ENCODE assay signal across 8 cellular contexts in the genomic region with DNA sequence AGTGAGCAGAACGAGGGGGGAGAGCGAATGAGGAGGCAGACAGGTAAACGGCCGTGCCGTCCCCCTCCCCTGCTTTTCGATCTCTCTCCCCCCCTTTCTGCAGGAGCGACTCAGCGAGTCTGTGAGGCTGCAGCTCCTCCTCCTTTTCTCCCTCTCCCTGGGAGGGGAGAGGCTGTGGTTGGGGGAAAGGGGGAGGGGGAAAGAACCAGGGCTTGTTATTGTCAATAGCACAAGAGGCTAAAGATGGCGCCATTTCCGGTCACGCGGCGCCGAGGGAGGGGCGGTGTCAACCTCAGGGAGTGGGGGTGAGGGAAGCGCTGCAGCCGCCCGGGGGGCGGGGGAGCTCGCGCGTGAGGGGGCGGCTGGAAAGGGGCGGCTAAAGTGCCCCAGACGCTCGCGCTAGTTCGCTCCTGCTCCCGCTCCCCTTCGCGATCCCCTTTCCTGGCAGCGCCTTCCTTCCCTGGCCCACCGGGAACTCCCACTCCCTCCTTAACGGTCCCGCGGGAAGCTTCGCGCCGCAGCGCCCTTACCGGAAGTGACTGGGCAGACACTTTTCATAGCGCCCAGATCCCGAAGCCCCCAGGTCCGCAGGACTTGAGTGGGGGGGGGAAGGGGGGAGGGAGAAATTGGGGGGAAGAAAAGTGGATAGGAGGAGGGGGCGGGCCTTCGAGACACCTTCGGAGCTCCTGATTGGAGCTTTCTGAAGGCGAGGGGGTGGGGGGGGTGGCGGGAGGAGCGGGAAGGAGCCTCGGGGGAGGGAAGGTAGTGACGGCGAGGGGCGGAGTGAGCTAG. TPM values are rescaled to one million over a fixed set of nuclear protein-coding genes. Genes with fewer than 3 reads are reported as not detected.
DNase-seq lines count a peak whose midpoint lies in the region; TF ChIP-seq lines count a peak whose summit lies in the region.

A gene (minus strand): TSS at position 121 of the 792 bp plus-strand sequence. CDS start 324 bp downstream, outside the sequence.

- peak within 1 kb of the TSS; percentile 91 for H3K4me2 ChIP-seq in H9 (ENCODE audit: insufficient read depth, insufficient read length, low read length)

- H2BK120ac ChIP-seq in H9 (ENCODE audit: low read depth, low read length, poor library complexity, severe bottlenecking), result peak within 1 kb of the TSS; percentile 53

- TF ChIP-seq CTCF in H9 (conservative IDR thresholded peaks at IDR 0.05), result no peak
- no peak for TF ChIP-seq CTCF in fibroblast of the aortic adventitia (IDR thresholded peaks at IDR 0.05; ENCODE audit: insufficient read depth, low read length)
- no peak for TF ChIP-seq CTCF in nephron progenitor cell (IDR thresholded peaks at IDR 0.05)

- no peak within 1 kb of the TSS for H2BK20ac ChIP-seq in H9 (ENCODE audit: low read depth, low read length, poor library complexity, severe bottlenecking)

- H3K18ac ChIP-seq in H9 (ENCODE audit: insufficient read length, low read depth, low read length), result peak within 1 kb of the TSS; percentile 96

- no CpG with 5 or more reads among the region's 54 CpGs for WGBS in H9 (ENCODE audit: extremely low coverage, insufficient read length, low lambda C conversion rate)

- peak within 1 kb of the TSS; percentile 92; the same call in 1 of the 2 replicates for H3K14ac ChIP-seq in H9 (ENCODE audit: insufficient read depth, low read length)

- peak within 1 kb of the TSS; percentile 22 for H2AFZ ChIP-seq in H9 (ENCODE audit: low read length)

- no peaks in the 10 kb centered on the region for H3K4me1 ChIP-seq in H9 (ENCODE audit: insufficient read depth, low read length)

- peaks cover 4% of the 10 kb centered on the region for H3K23me2 ChIP-seq in H9 (ENCODE audit: insufficient read length, low read depth, low read length, poor library complexity, severe bottlenecking)

- H3K56ac ChIP-seq in H9 (ENCODE audit: insufficient read length, low read depth, low read length), result no peak within 1 kb of the TSS

- H3K79me2 ChIP-seq in H9 (ENCODE audit: insufficient read depth, low read length), result peaks cover 2% of the 10 kb centered on the region; the same call in 1 of the 2 replicates

- H3K9ac ChIP-seq in H9 (ENCODE audit: extremely low read depth, insufficient read length, low read length), result peak within 1 kb of the TSS; percentile 84

- no peak within 1 kb of the TSS for H2BK5ac ChIP-seq in H9 (ENCODE audit: insufficient read length, low read length)

- H3T11ph ChIP-seq in H9 (ENCODE audit: low read length), result no peak within 1 kb of the TSS

- no peak within 1 kb of the TSS for H2BK12ac ChIP-seq in H9 (ENCODE audit: insufficient read length, low read depth, low read length)

- H3K27ac Mint-ChIP-seq in H9, result peak within 1 kb of the TSS; percentile 97 to 99 (median 99)
- H3K27ac Mint-ChIP-seq in nephron progenitor cell, result peak within 1 kb of the TSS; percentile 98
- H3K27ac Mint-ChIP-seq in stimulated activated naive CD8-positive, alpha-beta T cell treated with anti-CD3 and anti-CD28 coated beads, Interleukin-15, Interleukin-2, amounts not matched to agents 100 ng/mL and 50 ng/mL, for 24 hours, result peak within 1 kb of the TSS; percentile 94

- peaks cover 8% of the 10 kb centered on the region for H3K9me3 ChIP-seq in H9 (ENCODE audit: control insufficient read depth, low read depth, low read length)
- no peaks in the 10 kb centered on the region for H3K9me3 ChIP-seq in MG63

- no peak within 1 kb of the TSS for H2AK5ac ChIP-seq in H9 (ENCODE audit: insufficient read length, low read length)

- H3K4me3 ChIP-seq in MG63 (peak within 1 kb of the TSS; percentile 73), fibroblast of the aortic adventitia (ENCODE audit: low read depth, low read length) (peak within 1 kb of the TSS; percentile 82)

- no peaks in the 10 kb centered on the region for H3K27me3 ChIP-seq in H9 (ENCODE audit: insufficient read depth, low read length)
- H3K27me3 ChIP-seq in MG63, result no peaks in the 10 kb centered on the region

- H4K8ac ChIP-seq in H9 (replicated peaks; ENCODE audit: insufficient read length, low read depth, low read length), result no peak within 1 kb of the TSS

- H4K20me1 ChIP-seq in H9 (ENCODE audit: control insufficient read depth, insufficient read depth, insufficient read length), result no peaks in the 10 kb centered on the region

- no peak within 1 kb of the TSS for H3K23ac ChIP-seq in H9 (ENCODE audit: insufficient read length, low read depth, low read length)

- H3K4ac ChIP-seq in H9 (ENCODE audit: low read depth, low read length), result no peak within 1 kb of the TSS

- H3K4me3 Mint-ChIP-seq in H9 (peak within 1 kb of the TSS; percentile 90 to 91), nephron progenitor cell (peak within 1 kb of the TSS; percentile 91)
- peak within 1 kb of the TSS; percentile 94 for H3K4me3 Mint-ChIP-seq in stimulated activated naive CD8-positive, alpha-beta T cell treated with anti-CD3 and anti-CD28 coated beads, Interleukin-15, Interleukin-2, amounts not matched to agents 100 ng/mL and 50 ng/mL, for 24 hours

- H3K36me3 Mint-ChIP-seq in H9 (ENCODE audit: insufficient read depth in 1 of 3, low read depth in 3 of 3) (peaks cover 3 to 14% (median 11%) of the 10 kb centered on the region in 3 experiments; a peak in 5 of 7 replicates), nephron progenitor cell (ENCODE audit: low read depth) (peaks cover 9% of the 10 kb centered on the region)
- H3K36me3 Mint-ChIP-seq in stimulated activated naive CD8-positive, alpha-beta T cell treated with anti-CD3 and anti-CD28 coated beads, Interleukin-15, Interleukin-2, amounts not matched to agents 100 ng/mL and 50 ng/mL, for 24 hours (ENCODE audit: low read depth), result peaks cover 6% of the 10 kb centered on the region

- DNase-seq in ELR (ENCODE audit: low read depth) (peak; percentile 92), H9 (peak; percentile 92), MG63 (peak; percentile 91), SHP77 treated with DMSO at 0.1 percent for 48 hours (lab: John Stamatoyannopoulos, UW) (peak; percentile 67), fibroblast of the aortic adventitia (ENCODE audit: low read depth) (peak; percentile 93), nephron progenitor cell (peak; percentile 84)
- DNase-seq in activated effector memory CD4-positive, alpha-beta T cell treated with anti-CD3 and anti-CD28 coated beads, Interleukin-2, amount 50 U/mL, for 16 hours, result peak; percentile 97

- no peaks in the 10 kb centered on the region for H3K79me1 ChIP-seq in H9 (ENCODE audit: insufficient read depth, low read depth, low read length, poor library complexity, severe bottlenecking)

- no peak within 1 kb of the TSS for H4K91ac ChIP-seq in H9 (ENCODE audit: insufficient read length, low read depth, low read length)

- H3K27me3 Mint-ChIP-seq in H9 (ENCODE audit: low read depth) (no peaks in the 10 kb centered on the region), nephron progenitor cell (ENCODE audit: low read depth, poor library complexity) (no peaks in the 10 kb centered on the region)
- H3K27me3 Mint-ChIP-seq in stimulated activated naive CD8-positive, alpha-beta T cell treated with anti-CD3 and anti-CD28 coated beads, Interleukin-15, Interleukin-2, amounts not matched to agents 100 ng/mL and 50 ng/mL, for 24 hours, result no peaks in the 10 kb centered on the region

- peak within 1 kb of the TSS; percentile 87 for H3K27ac ChIP-seq in H9 (ENCODE audit: insufficient read length, low read depth, low read length)

- H3K4me1 Mint-ChIP-seq in H9 (peaks cover 6 to 11% of the 10 kb centered on the region in 2 experiments), nephron progenitor cell (peaks cover 28% of the 10 kb centered on the region)
- peaks cover 30% of the 10 kb centered on the region for H3K4me1 Mint-ChIP-seq in stimulated activated naive CD8-positive, alpha-beta T cell treated with anti-CD3 and anti-CD28 coated beads, Interleukin-15, Interleukin-2, amounts not matched to agents 100 ng/mL and 50 ng/mL, for 24 hours (ENCODE audit: low read depth)

- peaks cover 44 to 62% of the 10 kb centered on the region in 2 experiments for H3K9me3 Mint-ChIP-seq in H9
- H3K9me3 Mint-ChIP-seq in nephron progenitor cell, result peaks cover 34% of the 10 kb centered on the region
- no peaks in the 10 kb centered on the region for H3K9me3 Mint-ChIP-seq in stimulated activated naive CD8-positive, alpha-beta T cell treated with anti-CD3 and anti-CD28 coated beads, Interleukin-15, Interleukin-2, amounts not matched to agents 100 ng/mL and 50 ng/mL, for 24 hours

- H4K5ac ChIP-seq in H9 (ENCODE audit: insufficient read length, low read depth, low read length), result peak within 1 kb of the TSS; percentile 54

- peaks cover 8% of the 10 kb centered on the region; the same call in 1 of the 2 replicates for H3K36me3 ChIP-seq in MG63

- no peak within 1 kb of the TSS for H2BK15ac ChIP-seq in H9 (ENCODE audit: low read depth, low read length)

RNA-seq across cellular contexts. Expression of the gene that starts here (rescaled TPM):
- 44.9 and 48.4 TPM in 2 replicates for total RNA-seq in H9 (2021)
- total RNA-seq in MG63 (2014; rRNA removed; shearing (Covaris generic); ENCODE audit: low replicate concordance), result 19.0 and 22.3 TPM in 2 replicates
- total RNA-seq in fibroblast of the aortic adventitia (ENCODE audit: low replicate concordance), result 59.7 and 76.1 TPM in 2 replicates

Comparison
In these comparisons a context has a peak if more than half of its experiments do, and no peak if none do; other contexts are left out.
1. Peak in every context shown above with its lines: DNase-seq, H3K4me3 ChIP-seq and H3K27ac ChIP-seq.